In genomic region chr17:19362293-19363113, GRCh38 we compare ENCODE assay signal across 1 cellular context.
TF ChIP-seq lines count a peak whose summit lies in the region.

Gene B9D1, minus strand, starts transcription at chr17:19362723. Its CDS starts 154 bp downstream, at chr17:19362569.

TF ChIP-seq in HepG2, 621 proteins besides CTCF, POLR2A, EP300 and RAD21 (continued from another document and continues in another):
- TF ChIP-seq KLF15 (CRISPR knock-in tag; IDR thresholded peaks at IDR 0.05; ENCODE audit: borderline replicate concordance): no peak; the same call in 1 of the 2 replicates
- 0 out of 2 replicates have a peak, but pooled peaks have one; percentile 12 for TF ChIP-seq TFE3 (CRISPR knock-in tag; IDR thresholded peaks at IDR 0.05)
- TF ChIP-seq ZNF572 (CRISPR knock-in tag; IDR thresholded peaks at IDR 0.05): 0 out of 2 replicates have a peak, but pooled peaks have one; percentile 71
- TF ChIP-seq ETS1 (CRISPR knock-in tag; IDR thresholded peaks at IDR 0.05): no peak
- peak; percentile 5; the same call in 1 of the 2 replicates for TF ChIP-seq ZNF776 (CRISPR knock-in tag; IDR thresholded peaks at IDR 0.05)
- peak; percentile 68; the same call in 1 of the 2 replicates for TF ChIP-seq DR1 (CRISPR knock-in tag; IDR thresholded peaks at IDR 0.05)
- no peak for TF ChIP-seq CERS6 (CRISPR knock-in tag; IDR thresholded peaks at IDR 0.05)
- TF ChIP-seq ZNF687 (CRISPR knock-in tag; IDR thresholded peaks at IDR 0.05): peak; percentile 94
- TF ChIP-seq ZNF543 (CRISPR knock-in tag; IDR thresholded peaks at IDR 0.05): no peak
- no peak; the same call in 1 of the 2 replicates for TF ChIP-seq ZNF616 (CRISPR knock-in tag; IDR thresholded peaks at IDR 0.05; ENCODE audit: low read depth)
- TF ChIP-seq TFDP2 (CRISPR knock-in tag; IDR thresholded peaks at IDR 0.05): peak; percentile 74
- no peak for TF ChIP-seq FOXJ3 (CRISPR knock-in tag; IDR thresholded peaks at IDR 0.05; ENCODE audit: borderline replicate concordance)
- peak; percentile 32; the same call in 1 of the 2 replicates for TF ChIP-seq FOSL2 (CRISPR knock-in tag; IDR thresholded peaks at IDR 0.05)
- no peak for TF ChIP-seq HNRNPUL1 (IDR thresholded peaks at IDR 0.05; ENCODE audit: low read depth, low read length)
- no peak for TF ChIP-seq ZNF883 (CRISPR knock-in tag; IDR thresholded peaks at IDR 0.05; ENCODE audit: not compliant biosample characterization)
- TF ChIP-seq MXD4 (CRISPR knock-in tag; IDR thresholded peaks at IDR 0.05): peak; percentile 74
- TF ChIP-seq ZNF263 (CRISPR knock-in tag; IDR thresholded peaks at IDR 0.05): 0 out of 2 replicates have a peak, but pooled peaks have one; percentile 72
- TF ChIP-seq PRPF4 (IDR thresholded peaks at IDR 0.05; ENCODE audit: low read depth, low read length, poor library complexity, severe bottlenecking): no peak
- no peak for TF ChIP-seq RAD51 (IDR thresholded peaks at IDR 0.05; ENCODE audit: borderline replicate concordance)
- no peak for TF ChIP-seq ZNF549 (CRISPR knock-in tag; IDR thresholded peaks at IDR 0.05)
- TF ChIP-seq FOXP1 (IDR thresholded peaks at IDR 0.05): no peak
- 0 out of 2 replicates have a peak, but pooled peaks have one; percentile 6 for TF ChIP-seq FOXP1 (CRISPR knock-in tag; IDR thresholded peaks at IDR 0.05)
- 0 out of 2 replicates have a peak, but pooled peaks have one; percentile 51 for TF ChIP-seq ZNF564 (CRISPR knock-in tag; IDR thresholded peaks at IDR 0.05)
- peak; percentile 49 for TF ChIP-seq HOXA5 (CRISPR knock-in tag; IDR thresholded peaks at IDR 0.05)
- TF ChIP-seq ZNF766 (CRISPR knock-in tag; IDR thresholded peaks at IDR 0.05; ENCODE audit: borderline replicate concordance): no peak
- TF ChIP-seq ZNF704 (CRISPR knock-in tag; IDR thresholded peaks at IDR 0.05; ENCODE audit: borderline replicate concordance): peak; percentile 58; the same call in 1 of the 2 replicates
- peak; percentile 49; the same call in 1 of the 2 replicates for TF ChIP-seq POGK (CRISPR knock-in tag; conservative IDR thresholded peaks at IDR 0.05)
- TF ChIP-seq ZNF124 (CRISPR knock-in tag; IDR thresholded peaks at IDR 0.05): 0 out of 2 replicates have a peak, but pooled peaks have one; percentile 34
- TF ChIP-seq TBX2 (CRISPR knock-in tag; IDR thresholded peaks at IDR 0.05; ENCODE audit: borderline replicate concordance): peak; percentile 76
- peak; percentile 45; the same call in 1 of the 2 replicates for TF ChIP-seq ZNF782 (CRISPR knock-in tag; IDR thresholded peaks at IDR 0.05; ENCODE audit: borderline replicate concordance)
- TF ChIP-seq HNRNPLL (IDR thresholded peaks at IDR 0.05; ENCODE audit: low read depth, low read length, poor library complexity, severe bottlenecking): peak; percentile 64
- 0 out of 2 replicates have a peak, but pooled peaks have one; percentile 54 for TF ChIP-seq ZNF468 (CRISPR knock-in tag; IDR thresholded peaks at IDR 0.05)
- TF ChIP-seq MYC (CRISPR knock-in tag; IDR thresholded peaks at IDR 0.05; ENCODE audit: borderline replicate concordance): peak; percentile 78
- peak; percentile 75; the same call in 1 of the 2 replicates for TF ChIP-seq ZNF747 (CRISPR knock-in tag; IDR thresholded peaks at IDR 0.05; ENCODE audit: borderline replicate concordance)
- peak; percentile 56; the same call in 1 of the 2 replicates for TF ChIP-seq IKZF5 (CRISPR knock-in tag; IDR thresholded peaks at IDR 0.05)
- no peak for TF ChIP-seq ZNF276 (CRISPR knock-in tag; IDR thresholded peaks at IDR 0.05; ENCODE audit: low read depth)
- peak; percentile 74; the same call in 1 of the 2 replicates for TF ChIP-seq ZNF816 (CRISPR knock-in tag; IDR thresholded peaks at IDR 0.05; ENCODE audit: borderline replicate concordance)
- TF ChIP-seq MNT (IDR thresholded peaks at IDR 0.05): peak; percentile 68
- TF ChIP-seq HMG20B (CRISPR knock-in tag; conservative IDR thresholded peaks at IDR 0.05): 0 out of 2 replicates have a peak, but pooled peaks have one; percentile 26
- 0 out of 2 replicates have a peak, but pooled peaks have one; percentile 64 for TF ChIP-seq ZNF773 (CRISPR knock-in tag; IDR thresholded peaks at IDR 0.05; ENCODE audit: borderline replicate concordance)
